ENCODE assay signal across 25 cellular contexts in the genomic region with DNA sequence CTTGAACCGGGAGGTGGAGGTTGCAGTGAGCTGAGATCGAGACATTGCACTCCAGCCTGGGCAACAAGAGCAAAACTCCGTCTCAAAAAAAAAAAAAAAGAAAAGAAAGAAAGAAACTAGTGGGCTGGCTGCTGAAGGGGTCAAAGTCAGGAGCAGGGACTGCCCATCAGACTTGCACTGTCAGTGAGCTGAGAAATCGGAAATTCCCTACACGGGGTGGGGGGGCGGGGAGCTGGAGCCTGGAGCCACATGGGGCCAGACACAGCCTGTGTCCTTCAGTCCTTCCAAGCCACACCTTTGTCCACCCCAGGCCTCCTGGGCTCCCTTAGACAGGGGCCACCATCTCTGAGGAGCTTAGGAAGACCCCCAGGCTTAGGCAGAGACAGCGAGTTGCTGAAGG. TPM values are rescaled to one million over a fixed set of nuclear protein-coding genes. Genes with fewer than 3 reads are reported as not detected.
"Had no signal": no experiment of that assay in that cellular context is flagged by ENCODE, and none has a peak within 500 bp of the region (broad histone marks: within the 10 kb centered on the region; RNA-seq: fewer than 3 reads in every experiment).

No MANE protein-coding gene starts in this region.

- H3K9me3 Mint-ChIP-seq: immature natural killer cell, nephron progenitor cell, type B pancreatic cell had no signal

- H3K36me3 Mint-ChIP-seq: immature natural killer cell; stimulated activated memory B cell treated with anti-CD40 and anti-IgM and Interleukin-4, amounts not matched to agents 10 μg/mL and 1 μg/mL and 100 μg/mL, for 72 hours; type B pancreatic cell had no signal

- DNase-seq: dorsolateral prefrontal cortex; effector CD4-positive, alpha-beta T cell; hypothalamus; immature natural killer cell; kidney glomerular epithelial cell; left colon; left ventricle myocardium inferior; mammary epithelial cell; mesendoderm; midbrain; naive thymus-derived CD8-positive, alpha-beta T cell; nephron progenitor cell; occipital lobe; ovary; posterior cingulate gyrus; psoas muscle; right cardiac atrium; spleen; stimulated activated CD4-positive, alpha-beta T cell treated with anti-CD3 and anti-CD28 coated beads, Interleukin-4, amount 100 ng/mL, for 4 hours; stimulated activated naive CD8-positive, alpha-beta T cell treated with anti-CD3 and anti-CD28 coated beads, Interleukin-15, Interleukin-2, amounts not matched to agents 100 U/mL and 50 U/mL, for 24 hours; substantia nigra; testis; tibial artery had no signal

- H3K27ac Mint-ChIP-seq: immature natural killer cell; naive thymus-derived CD8-positive, alpha-beta T cell; nephron progenitor cell; stimulated activated memory B cell treated with anti-CD40 and anti-IgM and Interleukin-4, amounts not matched to agents 10 μg/mL and 1 μg/mL and 100 μg/mL, for 72 hours; type B pancreatic cell had no signal

- H3K4me3 Mint-ChIP-seq: immature natural killer cell; nephron progenitor cell; stimulated activated memory B cell treated with anti-CD40 and anti-IgM and Interleukin-4, amounts not matched to agents 10 μg/mL and 1 μg/mL and 100 μg/mL, for 72 hours; type B pancreatic cell had no signal

- ATAC-seq: left colon; naive thymus-derived CD8-positive, alpha-beta T cell; psoas muscle; right cardiac atrium; stimulated activated memory B cell treated with anti-CD40 and anti-IgM and Interleukin-4, amounts not matched to agents 10 μg/mL and 1 μg/mL and 100 μg/mL, for 72 hours; stimulated activated naive CD8-positive, alpha-beta T cell treated with anti-CD3 and anti-CD28 coated beads, Interleukin-15, Interleukin-2, amounts not matched to agents 100 U/mL and 50 U/mL, for 24 hours had no signal

RNA-seq across cellular contexts. Expression of a gene that starts 34.5 kb away (rescaled TPM):
- total RNA-seq: naive thymus-derived CD8-positive, alpha-beta T cell had no signal
